Comparison of ENCODE assay signal across 8 cellular contexts in genomic region chr2:74507145-74507925, GRCh38. TPM values are rescaled to one million over a fixed set of nuclear protein-coding genes. Genes with fewer than 3 reads are reported as not detected.
DNase-seq lines count a peak whose midpoint lies in the region; TF ChIP-seq lines count a peak whose summit lies in the region.

Gene PCGF1 (minus strand): TSS chr2:74507695. CDS start chr2:74507668, 27 bp downstream.

- peak within 1 kb of the TSS; percentile 97 for H3K4me2 ChIP-seq in MM.1S (ENCODE audit: low read depth, low read length)

- in situ Hi-C loops in HAP-1 (cut with MboI; ENCODE audit: low sequenced_read_pairs) = no loop called here

- no peaks in the 10 kb centered on the region for H3K27me3 ChIP-seq in HAP-1 (ENCODE audit: low read depth)
- H3K27me3 ChIP-seq in MM.1S (replicated peaks; ENCODE audit: insufficient read depth, low read length) = peaks cover 24% of the 10 kb centered on the region
- peaks cover 38 to 45% of the 10 kb centered on the region in 2 donors for H3K27me3 ChIP-seq in stomach smooth muscle (ENCODE audit: control insufficient read depth in 1 of 2, insufficient read depth in 2 of 2, low read length in 2 of 2)

- H3K4me1 Mint-ChIP-seq in neural crest cell = peaks cover 35% of the 10 kb centered on the region

- 0 out of 2 replicates have a peak, but pooled peaks cover 11% of the 10 kb centered on the region for H3F3A ChIP-seq in MM.1S (ENCODE audit: insufficient read depth, low read length)

- no peaks in the 10 kb centered on the region for H4K20me1 ChIP-seq in MM.1S (ENCODE audit: insufficient read depth, low read length)

- no peaks in the 10 kb centered on the region for H3K9me2 ChIP-seq in MM.1S (replicated peaks; ENCODE audit: insufficient read depth, low read length)

- H3K4me1 ChIP-seq in HAP-1 = peaks cover 4% of the 10 kb centered on the region
- H3K4me1 ChIP-seq in MM.1S (ENCODE audit: low read length) = peaks cover 14% of the 10 kb centered on the region
- H3K4me1 ChIP-seq in stomach smooth muscle (ENCODE audit: control insufficient read depth, insufficient read depth, low read length) = peaks cover 41% of the 10 kb centered on the region

- H3K36me3 Mint-ChIP-seq in neural crest cell (ENCODE audit: low read depth) = peaks cover 21% of the 10 kb centered on the region

- TF ChIP-seq CTCF in MM.1S (IDR thresholded peaks at IDR 0.05; ENCODE audit: low read length) (peak; percentile 43), fibroblast of villous mesenchyme (IDR thresholded peaks at IDR 0.05; ENCODE audit: insufficient read depth, low read depth, low read length) (peak; percentile 53), neural crest cell (conservative IDR thresholded peaks at IDR 0.05) (peak; percentile 61)

- H3K27ac ChIP-seq in MM.1S (ENCODE audit: low read length) (peak within 1 kb of the TSS; percentile 81), stomach smooth muscle (ENCODE audit: low read length) (peak within 1 kb of the TSS; percentile 97)

- H2AFZ ChIP-seq in MM.1S (ENCODE audit: low read length) = peak within 1 kb of the TSS; percentile 98

- H3K27me3 Mint-ChIP-seq in neural crest cell (ENCODE audit: low read depth) = peaks cover 91% of the 10 kb centered on the region

- H3K9ac ChIP-seq in MM.1S (ENCODE audit: low read length) = peak within 1 kb of the TSS; percentile 96
- H3K9ac ChIP-seq in stomach smooth muscle (ENCODE audit: low read length in 2 of 2) = peak within 1 kb of the TSS; percentile 95 to 99

- H3K9me3 ChIP-seq in HAP-1 (no peaks in the 10 kb centered on the region), MM.1S (replicated peaks; ENCODE audit: insufficient read depth, low read length) (no peaks in the 10 kb centered on the region), stomach smooth muscle (ENCODE audit: control insufficient read depth in 2 of 2, low read length in 2 of 2) (no peaks in the 10 kb centered on the region)

- H3K4me3 ChIP-seq in HAP-1 (peak within 1 kb of the TSS; percentile 99), MM.1S (ENCODE audit: low read length) (peak within 1 kb of the TSS; percentile 89), fibroblast of villous mesenchyme (ENCODE audit: low read depth, low read length) (peak within 1 kb of the TSS; percentile 98), stomach smooth muscle (ENCODE audit: low read length in 2 of 2) (peak within 1 kb of the TSS; percentile 98)

- peaks cover 14% of the 10 kb centered on the region for H3K36me3 ChIP-seq in HAP-1 (replicated peaks)
- no peaks in the 10 kb centered on the region for H3K36me3 ChIP-seq in MM.1S (replicated peaks; ENCODE audit: insufficient read depth, low read length)
- peaks cover 9 to 10% of the 10 kb centered on the region in 2 donors for H3K36me3 ChIP-seq in stomach smooth muscle (ENCODE audit: control insufficient read depth in 2 of 2, insufficient read depth in 2 of 2, low read length in 2 of 2)

- DNase-seq in GDM1 (lab: John Stamatoyannopoulos, UW) (peak; percentile 93), HAP-1 (ENCODE audit: low spot score in 2 of 2) (peak; percentile 96 to 99), MM.1S (peak; percentile 98), SIG-M5 (lab: John Stamatoyannopoulos, UW) (peak; percentile 74), activated gamma-delta T cell (lab: John Stamatoyannopoulos, UW) (peak; percentile 90), fibroblast of villous mesenchyme (ENCODE audit: low read depth) (peak; percentile 98), neural crest cell (ENCODE audit: low read depth, low spot score) (peak; percentile 97)

- H3K4me3 Mint-ChIP-seq in neural crest cell = peak within 1 kb of the TSS; percentile 99

- H3K9me3 Mint-ChIP-seq in neural crest cell = peaks cover 3% of the 10 kb centered on the region

- H3K27ac Mint-ChIP-seq in neural crest cell (ENCODE audit: unreplicated experiment) = peak within 1 kb of the TSS; percentile 100

- peaks cover 13% of the 10 kb centered on the region for H3K79me2 ChIP-seq in MM.1S (ENCODE audit: low read length)

RNA-seq across cellular contexts. Expression of gene PCGF1, which starts in this region (rescaled TPM):
- total RNA-seq in fibroblast of villous mesenchyme = 21.6 and 23.7 TPM in 2 replicates
- total RNA-seq in neural crest cell = 25.4 and 30.0 TPM in 2 replicates

Comparison
In these comparisons a context has a peak if more than half of its experiments do, and no peak if none do; other contexts are left out.
1. Peak in every context shown above with its lines: DNase-seq, H3K4me3 ChIP-seq and H3K27ac ChIP-seq.